In genomic region chr5:178160176-178160575, GRCh38 we compare ENCODE assay signal across 18 cellular contexts. TPM values are rescaled to one million over a fixed set of nuclear protein-coding genes. Genes with fewer than 3 reads are reported as not detected.
DNase-seq lines count a peak whose midpoint lies in the region; ATAC-seq and TF ChIP-seq lines count a peak whose summit lies in the region.
"Had no signal": no experiment of that assay in that cellular context is flagged by ENCODE, and none has a peak within 500 bp of the region (broad histone marks: within the 10 kb centered on the region; RNA-seq: fewer than 3 reads in every experiment).

No MANE protein-coding gene starts in this region.

- H3K4me1 Mint-ChIP-seq in progenitor cell of endocrine pancreas (ENCODE audit: low read depth): peaks cover 4% of the 10 kb centered on the region
- peaks cover 7% of the 10 kb centered on the region for H3K4me1 Mint-ChIP-seq in Caco-2 (ENCODE audit: low read depth, unreplicated experiment)

- H3K4me2 ChIP-seq in BLaER1: peak overlapping the region; percentile 44

- TF ChIP-seq CTCF in progenitor cell of endocrine pancreas (IDR thresholded peaks at IDR 0.05; ENCODE audit: unreplicated experiment): no peak
- no peak for TF ChIP-seq CTCF in Caco-2 (IDR thresholded peaks at IDR 0.05; ENCODE audit: insufficient read depth in 1 of 2, low read depth in 1 of 2, low read length in 1 of 2, severe bottlenecking in 1 of 2, unreplicated experiment in 1 of 2)

- no peaks in the 10 kb centered on the region for H3K36me3 Mint-ChIP-seq in progenitor cell of endocrine pancreas (ENCODE audit: insufficient read depth)
- no peaks in the 10 kb centered on the region for H3K36me3 Mint-ChIP-seq in Caco-2 (ENCODE audit: insufficient read depth, unreplicated experiment)
- H3K36me3 Mint-ChIP-seq: CD4-positive, alpha-beta memory T cell had no signal

- no peaks in the 10 kb centered on the region for H4K20me1 ChIP-seq in BLaER1

- no peak overlapping the region for H3K4me3 Mint-ChIP-seq in progenitor cell of endocrine pancreas (ENCODE audit: low read depth)
- no peak overlapping the region for H3K4me3 Mint-ChIP-seq in Caco-2 (ENCODE audit: unreplicated experiment)
- H3K4me3 Mint-ChIP-seq: B cell; CD4-positive, alpha-beta memory T cell; H9; HFFc6 had no signal

- CTCF ChIA-PET in Caco-2 (lab: Charles Lee): no interaction called here

- H3K27me3 Mint-ChIP-seq in progenitor cell of endocrine pancreas: peaks cover 28% of the 10 kb centered on the region
- peaks cover 14% of the 10 kb centered on the region for H3K27me3 Mint-ChIP-seq in Caco-2 (ENCODE audit: insufficient read depth, unreplicated experiment)

- no peaks in the 10 kb centered on the region for H3K36me3 ChIP-seq in BLaER1
- H3K36me3 ChIP-seq in Caco-2 (ENCODE audit: control insufficient read depth, insufficient read depth, low read length): no peaks in the 10 kb centered on the region

- no peaks in the 10 kb centered on the region for H3K27me3 ChIP-seq in BLaER1
- no peaks in the 10 kb centered on the region; the same call in 1 of the 2 replicates for H3K27me3 ChIP-seq in Caco-2 (replicated peaks; ENCODE audit: control insufficient read depth, insufficient read depth, low read length)

- no peaks in the 10 kb centered on the region for H3K9me3 Mint-ChIP-seq in progenitor cell of endocrine pancreas (ENCODE audit: low read depth)
- no peaks in the 10 kb centered on the region for H3K9me3 Mint-ChIP-seq in Caco-2 (ENCODE audit: unreplicated experiment)
- H3K9me3 Mint-ChIP-seq: CD4-positive, alpha-beta memory T cell; H9; HFFc6 had no signal

- H3K27ac Mint-ChIP-seq in progenitor cell of endocrine pancreas (peak overlapping the region; percentile 63), Caco-2 (ENCODE audit: unreplicated experiment) (no peak overlapping the region)
- H3K27ac Mint-ChIP-seq: B cell, H9, HFFc6 had no signal

- ATAC-seq in HG03571 (IDR thresholded peaks at IDR 0.05; ENCODE audit: unreplicated experiment): no peak
- ATAC-seq: HCT116 had no signal

- no peak overlapping the region for H3K9ac ChIP-seq in BLaER1
- H3K9ac ChIP-seq: GM23248 had no signal

- H3K9me3 ChIP-seq in BLaER1 (no peaks in the 10 kb centered on the region), Caco-2 (no peaks in the 10 kb centered on the region)

- H3K4me1 ChIP-seq in BLaER1 (peaks cover 33% of the 10 kb centered on the region), Caco-2 (0 out of 2 replicates have a peak, but pooled peaks cover 4% of the 10 kb centered on the region)

- H3K27ac ChIP-seq in BLaER1: peak overlapping the region; percentile 35; the same call in 1 of the 2 replicates
- H3K27ac ChIP-seq: 22Rv1, GM23248 had no signal

- DNase-seq in MV-4-11 (lab: John Stamatoyannopoulos, UW) (peak; percentile 25), RPMI8226 (peak; percentile 42), progenitor cell of endocrine pancreas (ENCODE audit: low spot score, unreplicated experiment) (no peak), Caco-2 (no peak)
- no peak for DNase-seq in central memory CD4-positive, alpha-beta T cell
- DNase-seq: C1 segment of cervical spinal cord; CD4-positive, alpha-beta memory T cell; COR-L47; DMS153; DND-41; GM23248; H9; HFFc6 had no signal

- no peak overlapping the region for H3K4me3 ChIP-seq in BLaER1
- H3K4me3 ChIP-seq in Caco-2 (ENCODE audit: low read depth, low read length): no peak overlapping the region
- H3K4me3 ChIP-seq: GM23248 had no signal

- intact Hi-C loops in Caco-2 (cut with micrococcal nuclease; ENCODE audit: unreplicated experiment): no loop called here

- BruUV-seq in Caco-2 (replicated peaks; lab: Mats Ljungman, UMichigan): no TSS peak

- POLR2A ChIA-PET in Caco-2 (lab: Charles Lee): no interaction called here

RNA-seq across cellular contexts. Expression of gene NHP2, which starts 6.5 kb away (rescaled TPM):
- total RNA-seq in progenitor cell of endocrine pancreas (114 and 119 TPM in 2 replicates), Caco-2 (2022) (127 and 142 TPM in 2 replicates)

RNA-seq across cellular contexts. Expression of gene GMCL2, which starts 27.0 kb away (rescaled TPM):
- total RNA-seq in progenitor cell of endocrine pancreas: not detected in 2 replicates
- total RNA-seq in Caco-2 (2022): not detected in 2 replicates
- total RNA-seq: B cell; CD4-positive, alpha-beta memory T cell; GM23248; H9; HFFc6 had no signal

RNA-seq across cellular contexts. Expression of gene RMND5B, which starts 29.4 kb away (rescaled TPM):
- total RNA-seq in progenitor cell of endocrine pancreas (44.9 and 48.5 TPM in 2 replicates), Caco-2 (2022) (45.6 and 48.4 TPM in 2 replicates)

RNA-seq across cellular contexts. Expression of gene HNRNPAB, which starts 44.2 kb away (rescaled TPM):
- total RNA-seq in progenitor cell of endocrine pancreas (214 and 223 TPM in 2 replicates), Caco-2 (2022) (286 and 295 TPM in 2 replicates)

RNA-seq across cellular contexts. Expression of gene N4BP3, which starts 46.8 kb away (rescaled TPM):
- total RNA-seq in progenitor cell of endocrine pancreas (1.9 and 2.4 TPM in 2 replicates), Caco-2 (2022) (2.9 and 3.2 TPM in 2 replicates)

Comparison
In these comparisons a context has a peak if more than half of its experiments do, and no peak if none do; other contexts are left out.
1. DNase-seq: peak in MV-4-11 (single experiment) and RPMI8226 (single experiment); none in progenitor cell of endocrine pancreas (single experiment), Caco-2 (0 of 2) and central memory CD4-positive, alpha-beta T cell (single experiment).